7 cellular contexts compared by ENCODE assay signal in the genomic region with DNA sequence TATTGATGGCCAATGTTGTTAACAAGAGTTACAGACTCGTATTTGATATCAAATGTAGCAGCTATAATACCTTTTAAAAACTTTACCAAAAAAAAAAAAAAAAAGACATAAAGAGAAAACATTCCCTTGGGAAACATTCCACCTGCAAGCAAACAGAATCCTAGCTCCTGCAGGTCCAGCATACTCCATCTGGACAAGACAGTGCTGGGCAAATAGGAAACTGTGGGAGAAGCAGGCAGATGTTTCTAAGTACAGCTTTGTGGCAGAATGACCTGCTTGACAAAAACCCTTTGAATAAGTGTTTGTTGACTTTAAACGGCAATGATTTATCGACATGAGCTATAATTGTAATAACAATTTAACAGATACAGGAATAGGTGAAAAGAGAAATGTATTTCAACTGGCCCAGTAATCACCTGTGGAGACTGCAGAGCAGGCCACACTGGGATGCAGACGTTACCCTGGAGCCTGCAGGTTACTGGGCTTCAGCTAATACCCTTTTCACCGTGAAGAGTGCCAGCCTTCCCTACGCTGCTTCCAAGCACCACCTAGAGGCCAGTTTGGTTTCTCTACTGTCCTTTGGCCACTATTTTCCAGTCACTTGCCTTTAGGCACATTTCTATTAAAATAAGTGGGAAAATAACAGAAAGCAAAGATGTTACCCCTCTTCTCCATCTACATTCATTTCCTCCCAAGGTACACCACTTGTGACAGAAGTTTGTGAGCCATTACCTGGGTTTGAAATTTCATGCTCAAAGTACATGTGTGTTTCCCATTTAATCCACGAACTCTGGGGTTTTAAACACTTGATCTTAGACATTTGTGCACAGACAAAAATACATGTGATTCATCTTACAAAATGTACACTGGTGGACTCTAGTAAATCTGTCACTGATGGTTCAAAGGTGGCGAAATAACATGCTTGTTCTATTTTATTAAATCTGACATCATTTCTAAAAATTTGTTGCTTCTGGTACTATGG.
DNase-seq lines count a peak whose midpoint lies in the region; ATAC-seq, FAIRE-seq and TF ChIP-seq lines count a peak whose summit lies in the region.

No MANE protein-coding gene starts in this region.

- H3K4me1 ChIP-seq in esophagus muscularis mucosa = peaks cover 0 to 18% (median 17%) of the 10 kb centered on the region in 4 donors

- H3K4me3 ChIP-seq in WI38 (ENCODE audit: low read depth, low read length) = no peak overlapping the region
- no peak overlapping the region for H3K4me3 ChIP-seq in esophagus muscularis mucosa

- H3K27ac ChIP-seq in esophagus muscularis mucosa (replicated peaks in 1 of 4) = peak overlapping the region in 3 of 4 donors; percentile 12 to 52 (median 28)

- peaks cover 0 to under 1% of the 10 kb centered on the region in 2 donors for H3K9me3 Mint-ChIP-seq in natural killer cell
- H3K9me3 Mint-ChIP-seq in activated T-helper 2 cell treated with anti-CD3 and anti-CD28 coated beads, Interferon-gamma antibody, Interleukin-2, Interleukin-4, amounts not matched to agents 10 μg/mL and 5 μg/mL and 100 μg/mL, durations not matched to agents 14 hours and 24 hours and 36 hours = peaks cover 5% of the 10 kb centered on the region

- H3K27me3 Mint-ChIP-seq in natural killer cell (ENCODE audit: low read depth in 2 of 2) = no peaks in the 10 kb centered on the region
- H3K27me3 Mint-ChIP-seq in activated T-helper 2 cell treated with anti-CD3 and anti-CD28 coated beads, Interferon-gamma antibody, Interleukin-2, Interleukin-4, amounts not matched to agents 10 μg/mL and 5 μg/mL and 100 μg/mL, durations not matched to agents 14 hours and 24 hours and 36 hours (ENCODE audit: low read depth) = no peaks in the 10 kb centered on the region

- H3K36me3 ChIP-seq in esophagus muscularis mucosa = peaks cover 8 to 28% (median 17%) of the 10 kb centered on the region in 4 donors

- peak; percentile 94 for DNase-seq in NCI-H2107 treated with DMSO at 0.1 percent for 48 hours (lab: John Stamatoyannopoulos, UW; ENCODE audit: unreplicated experiment)
- DNase-seq in esophagus muscularis mucosa (ENCODE audit: extremely low spot score) = peak; percentile 31
- no peak for DNase-seq in natural killer cell
- no peak for DNase-seq in activated T-helper 2 cell treated with anti-CD3 and anti-CD28 coated beads, Interferon-gamma antibody, Interleukin-2, Interleukin-4, amounts not matched to agents 10 μg/mL and 5 μg/mL and 100 μg/mL, durations not matched to agents 14 hours and 24 hours and 36 hours (ENCODE audit: low spot score)

- FAIRE-seq in G401.6 (lab: Jason Lieb, UNC) = peak; percentile 56

- peaks cover 38 to 46% of the 10 kb centered on the region in 2 donors for H3K4me1 Mint-ChIP-seq in natural killer cell
- no peaks in the 10 kb centered on the region for H3K4me1 Mint-ChIP-seq in activated T-helper 2 cell treated with anti-CD3 and anti-CD28 coated beads, Interferon-gamma antibody, Interleukin-2, Interleukin-4, amounts not matched to agents 10 μg/mL and 5 μg/mL and 100 μg/mL, durations not matched to agents 14 hours and 24 hours and 36 hours (ENCODE audit: low read depth)

- TF ChIP-seq CTCF in WI38 (IDR thresholded peaks at IDR 0.05; ENCODE audit: low read depth, low read length) = peak; percentile 77
- TF ChIP-seq CTCF in esophagus muscularis mucosa (IDR thresholded peaks at IDR 0.05) = peak; percentile 71 to 83 (median 75)
- TF ChIP-seq CTCF in natural killer cell (IDR thresholded peaks at IDR 0.05) = peak; percentile 57

- ATAC-seq in HG02588 (IDR thresholded peaks at IDR 0.05; ENCODE audit: unreplicated experiment) (peak; percentile 55), natural killer cell (peak; percentile 71 to 84 (median 78))

- no peak for TF ChIP-seq POLR2A in esophagus muscularis mucosa (IDR thresholded peaks at IDR 0.05; ENCODE audit: low read depth)

- no peak for TF ChIP-seq EP300 in esophagus muscularis mucosa (IDR thresholded peaks at IDR 0.05)

- H3K9me3 ChIP-seq in esophagus muscularis mucosa = no peaks in the 10 kb centered on the region

- no peaks in the 10 kb centered on the region for H3K27me3 ChIP-seq in esophagus muscularis mucosa

- peaks cover 16% of the 10 kb centered on the region for H3K36me3 Mint-ChIP-seq in natural killer cell
- peaks cover 19% of the 10 kb centered on the region for H3K36me3 Mint-ChIP-seq in activated T-helper 2 cell treated with anti-CD3 and anti-CD28 coated beads, Interferon-gamma antibody, Interleukin-2, Interleukin-4, amounts not matched to agents 10 μg/mL and 5 μg/mL and 100 μg/mL, durations not matched to agents 14 hours and 24 hours and 36 hours (ENCODE audit: low read depth)

- H3K4me3 Mint-ChIP-seq in natural killer cell = no peak overlapping the region
- H3K4me3 Mint-ChIP-seq in activated T-helper 2 cell treated with anti-CD3 and anti-CD28 coated beads, Interferon-gamma antibody, Interleukin-2, Interleukin-4, amounts not matched to agents 10 μg/mL and 5 μg/mL and 100 μg/mL, durations not matched to agents 14 hours and 24 hours and 36 hours (ENCODE audit: low read depth) = no peak overlapping the region

- WGBS in esophagus muscularis mucosa = 35% methylated on average over 8 of the region's 8 CpGs

- peak overlapping the region; percentile 39 to 63 for H3K27ac Mint-ChIP-seq in natural killer cell
- no peak overlapping the region for H3K27ac Mint-ChIP-seq in activated T-helper 2 cell treated with anti-CD3 and anti-CD28 coated beads, Interferon-gamma antibody, Interleukin-2, Interleukin-4, amounts not matched to agents 10 μg/mL and 5 μg/mL and 100 μg/mL, durations not matched to agents 14 hours and 24 hours and 36 hours

- intact Hi-C loops in esophagus muscularis mucosa (cut with DNase I) (loop anchor here (1.0 to 10.0 kb wide), 2 partner anchors 139 to 269 kb away; no protein-coding TSS in a partner anchor), natural killer cell (cut with micrococcal nuclease) (loop anchor here (1.0 to 2.0 kb wide), 3 partner anchors 59 to 138 kb away; no protein-coding TSS in a partner anchor)
- intact Hi-C loops in activated T-helper 2 cell treated with anti-CD3 and anti-CD28 coated beads, Interferon-gamma antibody, Interleukin-2, Interleukin-4, amounts not matched to agents 10 μg/mL and 5 μg/mL and 100 μg/mL, durations not matched to agents 14 hours and 24 hours and 36 hours (cut with micrococcal nuclease) = loop anchor here (1.0 to 5.0 kb wide), 2 partner anchors 118 to 142 kb away; no protein-coding TSS in a partner anchor

Comparison
In these comparisons a context has a peak if more than half of its experiments do, and no peak if none do; other contexts are left out.
1. DNase-seq: peak in NCI-H2107 treated with DMSO at 0.1 percent for 48 hours (single experiment) and esophagus muscularis mucosa (single experiment); none in natural killer cell (single experiment) and activated T-helper 2 cell treated with anti-CD3 and anti-CD28 coated beads, Interferon-gamma antibody, Interleukin-2, Interleukin-4, amounts not matched to agents 10 μg/mL and 5 μg/mL and 100 μg/mL, durations not matched to agents 14 hours and 24 hours and 36 hours (single experiment).
2. Peak in every context shown above with its lines, with median percentiles within 50 percentile points of each other: CTCF ChIP-seq.